In the genomic region with DNA sequence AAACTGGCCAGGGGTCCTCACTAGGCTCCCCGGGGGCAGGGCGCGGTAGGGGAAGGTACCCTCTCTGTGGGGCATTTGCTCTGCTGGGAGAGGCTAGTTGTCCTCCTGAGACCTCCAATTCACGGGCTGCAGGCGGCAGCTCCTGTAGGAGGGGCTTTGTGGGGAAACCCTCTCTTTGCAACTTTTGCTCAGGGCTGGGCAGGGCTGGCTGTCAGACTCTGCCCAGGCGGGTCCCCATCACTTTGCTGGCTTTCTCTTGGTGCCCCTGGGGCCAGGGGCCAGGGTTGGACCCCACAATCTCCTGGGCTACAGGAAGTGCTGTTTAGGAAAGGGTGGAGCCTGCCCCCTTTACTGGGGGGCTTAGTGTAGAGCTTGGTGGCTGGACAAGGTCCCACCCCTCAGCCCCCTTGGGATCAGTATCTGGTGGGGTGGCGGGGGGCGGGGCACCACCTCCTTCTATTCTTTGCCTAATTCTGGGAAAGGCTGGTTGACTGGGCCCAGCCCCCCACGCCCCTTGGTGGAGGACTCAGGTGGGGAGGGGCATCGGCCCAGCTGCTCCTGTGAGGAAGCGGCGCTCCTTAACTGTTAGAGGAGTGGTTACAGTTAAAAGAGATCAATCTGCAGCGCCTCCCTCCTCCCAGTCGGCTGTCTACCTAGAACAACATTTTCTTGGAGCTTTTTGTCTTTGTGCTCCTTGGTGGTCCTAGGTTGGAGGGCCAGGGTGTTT, we compare ENCODE assay signal across 9 cellular contexts.
DNase-seq lines count a peak whose midpoint lies in the region; ATAC-seq, FAIRE-seq and TF ChIP-seq lines count a peak whose summit lies in the region.
"Had no signal": no experiment of that assay in that cellular context is flagged by ENCODE, and none has a peak within 500 bp of the region (broad histone marks: within the 10 kb centered on the region; RNA-seq: fewer than 3 reads in every experiment).

No MANE protein-coding gene starts in this region.

- no peaks in the 10 kb centered on the region for H3K4me1 ChIP-seq in hepatocyte (ENCODE audit: insufficient read depth)
- H3K4me1 ChIP-seq in pancreas: no peaks in the 10 kb centered on the region

- H3K9me2 ChIP-seq in hepatocyte (replicated peaks; ENCODE audit: insufficient read depth): no peaks in the 10 kb centered on the region

- FAIRE-seq in pancreas (lab: Jason Lieb, UNC): no peak

- H2AFZ ChIP-seq in hepatocyte: peak overlapping the region; percentile 82

- intact Hi-C loops in pancreas (cut with DNase I): no loop called here

- no peaks in the 10 kb centered on the region for H3K9me3 ChIP-seq in WERI-Rb-1 (ENCODE audit: severe bottlenecking)
- H3K9me3 ChIP-seq in hepatocyte (ENCODE audit: low read depth): no peaks in the 10 kb centered on the region
- H3K9me3 ChIP-seq in pancreas: no peaks in the 10 kb centered on the region

- 0% methylated on average over 12 of the region's 14 CpGs for WGBS in hepatocyte (ENCODE audit: low lambda C conversion rate, missing lambda C conversion rate)
- WGBS in pancreas, 2 donors: 4 to 5% methylated on average over 13 to 14 of the region's 14 CpGs

- H3K4me3 ChIP-seq in WERI-Rb-1 (ENCODE audit: low read depth, low read length): peak overlapping the region; percentile 45
- H3K4me3 ChIP-seq in hepatocyte: peak overlapping the region; percentile 78
- peak overlapping the region; percentile 38 to 53 (median 45) for H3K4me3 ChIP-seq in pancreas

- H3K79me2 ChIP-seq in hepatocyte: no peaks in the 10 kb centered on the region

- ATAC-seq in GM18868 (IDR thresholded peaks at IDR 0.05; ENCODE audit: unreplicated experiment) (peak; percentile 34), pancreas (peak; percentile 38 to 66 (median 44)), GM18867 (IDR thresholded peaks at IDR 0.05; ENCODE audit: unreplicated experiment) (no peak)

- DNase-seq in WERI-Rb-1 (peak; percentile 17), hepatocyte (ENCODE audit: low spot score) (peak; percentile 61), pancreas (peak in 4 of 6 donors; percentile 25 to 65 (median 47)), DMS53 (lab: John Stamatoyannopoulos, UW) (no peak), AG20443 (ENCODE audit: low spot score) (no peak), AG08396 (ENCODE audit: low spot score) (no peak)
- DNase-seq: DMS79 treated with DMSO at 0.1 percent for 48 hours had no signal

- no peaks in the 10 kb centered on the region for H4K20me1 ChIP-seq in hepatocyte (ENCODE audit: insufficient read depth, poor library complexity, severe bottlenecking)

- H3K27me3 ChIP-seq in WERI-Rb-1 (ENCODE audit: insufficient read depth, low read depth, severe bottlenecking) (peaks cover 28% of the 10 kb centered on the region), hepatocyte (peaks cover 9% of the 10 kb centered on the region), pancreas (no peaks in the 10 kb centered on the region)

- H3K27ac ChIP-seq in WERI-Rb-1 (no peak overlapping the region), hepatocyte (peak overlapping the region; percentile 85), pancreas (peak overlapping the region in 3 of 4 donors; percentile 41 to 68 (median 55))

- H3K36me3 ChIP-seq in WERI-Rb-1: no peaks in the 10 kb centered on the region
- H3K36me3 ChIP-seq in hepatocyte (replicated peaks; ENCODE audit: insufficient read depth, low read depth): no peaks in the 10 kb centered on the region
- H3K36me3 ChIP-seq in pancreas: no peaks in the 10 kb centered on the region

- peak overlapping the region; percentile 79 for H3K4me2 ChIP-seq in hepatocyte

- TF ChIP-seq CTCF in WERI-Rb-1 (IDR thresholded peaks at IDR 0.05; ENCODE audit: low read depth, low read length): no peak
- TF ChIP-seq CTCF in hepatocyte (IDR thresholded peaks at IDR 0.05; ENCODE audit: poor library complexity): no peak
- no peak for TF ChIP-seq CTCF in pancreas (IDR thresholded peaks at IDR 0.05)

Comparison
In these comparisons a context has a peak if more than half of its experiments do, and no peak if none do; other contexts are left out.
1. DNase-seq: peak in WERI-Rb-1 (single experiment), hepatocyte (single experiment) and pancreas (4 of 6); none in DMS53 (single experiment), AG20443 (single experiment) and AG08396 (single experiment).
2. Peak in every context shown above with its lines, with median percentiles within 50 percentile points of each other: H3K4me3 ChIP-seq.